Comparison of ENCODE assay signal across 2 cellular contexts in genomic region chr11:13136272-13136596, GRCh38.
TF ChIP-seq lines count a peak whose summit lies in the region.

No MANE protein-coding gene starts in this region.

TF ChIP-seq in IMR-90, 13 proteins besides CTCF, POLR2A, EP300 and RAD21 (continued from another document):
- no peak for TF ChIP-seq MAFK (IDR thresholded peaks at IDR 0.05; ENCODE audit: low read depth, low read length)
- no peak for TF ChIP-seq FOS (IDR thresholded peaks at IDR 0.05; ENCODE audit: low read depth, low read length)
- no peak for TF ChIP-seq NFE2L2 (IDR thresholded peaks at IDR 0.05; ENCODE audit: low read depth, low read length)
- TF ChIP-seq, protein P1, sequence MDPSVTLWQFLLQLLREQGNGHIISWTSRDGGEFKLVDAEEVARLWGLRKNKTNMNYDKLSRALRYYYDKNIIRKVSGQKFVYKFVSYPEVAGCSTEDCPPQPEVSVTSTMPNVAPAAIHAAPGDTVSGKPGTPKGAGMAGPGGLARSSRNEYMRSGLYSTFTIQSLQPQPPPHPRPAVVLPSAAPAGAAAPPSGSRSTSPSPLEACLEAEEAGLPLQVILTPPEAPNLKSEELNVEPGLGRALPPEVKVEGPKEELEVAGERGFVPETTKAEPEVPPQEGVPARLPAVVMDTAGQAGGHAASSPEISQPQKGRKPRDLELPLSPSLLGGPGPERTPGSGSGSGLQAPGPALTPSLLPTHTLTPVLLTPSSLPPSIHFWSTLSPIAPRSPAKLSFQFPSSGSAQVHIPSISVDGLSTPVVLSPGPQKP (IDR thresholded peaks at IDR 0.05; ENCODE audit: borderline replicate concordance, low read depth, low read length), result no peak
- TF ChIP-seq SMC3 (IDR thresholded peaks at IDR 0.05; ENCODE audit: low read depth, low read length), result no peak
- TF ChIP-seq CHD1 (IDR thresholded peaks at IDR 0.05; ENCODE audit: low read depth, low read length), result no peak
TF ChIP-seq in IMR-90: peak in this region for 0.

TF ChIP-seq in endothelial cell of umbilical vein, 7 proteins besides CTCF, POLR2A, EP300 and RAD21 (continued from another document):
- TF ChIP-seq, protein P2, sequence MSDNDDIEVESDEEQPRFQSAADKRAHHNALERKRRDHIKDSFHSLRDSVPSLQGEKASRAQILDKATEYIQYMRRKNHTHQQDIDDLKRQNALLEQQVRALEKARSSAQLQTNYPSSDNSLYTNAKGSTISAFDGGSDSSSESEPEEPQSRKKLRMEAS (IDR thresholded peaks at IDR 0.05; ENCODE audit: insufficient read depth, insufficient read length), result no peak
- TF ChIP-seq MYC (IDR thresholded peaks at IDR 0.05; ENCODE audit: low read depth, low read length), result no peak
- TF ChIP-seq JUN (IDR thresholded peaks at IDR 0.05; ENCODE audit: borderline replicate concordance, insufficient read depth, insufficient read length, low read depth), result no peak
- no peak for TF ChIP-seq FOS (IDR thresholded peaks at IDR 0.05; ENCODE audit: borderline replicate concordance, insufficient read depth, low read length)
